ENCODE assay signal across 9 cellular contexts in genomic region chr11:67118059-67118766, GRCh38. TPM values are rescaled to one million over a fixed set of nuclear protein-coding genes. Genes with fewer than 3 reads are reported as not detected.
A peak's percentile ranks its signal among the peaks of the same experiment; 100 is the strongest.
DNase-seq lines count a peak whose midpoint lies in the region; ATAC-seq, FAIRE-seq and TF ChIP-seq lines count a peak whose summit lies in the region.
"Had no signal": no experiment of that assay in that cellular context is flagged by ENCODE, and none has a peak within 500 bp of the region (broad histone marks: within the 10 kb centered on the region; RNA-seq: fewer than 3 reads in every experiment).

No MANE protein-coding gene starts in this region.

- H3K27me3 ChIP-seq in GM12878 (replicated peaks in 1 of 2; ENCODE audit: control insufficient read depth in 2 of 2, insufficient read depth in 2 of 2, low read length in 1 of 2) (no peaks in the 10 kb centered on the region), iPS-20b (ENCODE audit: insufficient read depth, low read length) (peaks cover 12% of the 10 kb centered on the region)

- H3K27me3 Mint-ChIP-seq in T-cell, result no peaks in the 10 kb centered on the region

- no peaks in the 10 kb centered on the region for H3K9me3 Mint-ChIP-seq in T-cell

- peak overlapping the region; percentile 77 to 98 (median 83) for H3K4me3 Mint-ChIP-seq in T-cell

- peaks cover 0 to 4% of the 10 kb centered on the region in 2 experiments; a peak in 1 of 4 replicates for H3K36me3 ChIP-seq in GM12878 (ENCODE audit: control insufficient read depth in 2 of 2, insufficient read depth in 2 of 2, low read length in 1 of 2)
- peaks cover 5% of the 10 kb centered on the region for H3K36me3 ChIP-seq in iPS-20b (ENCODE audit: insufficient read depth, low read depth, low read length)

- TF ChIP-seq EP300 in GM12878 (IDR thresholded peaks at IDR 0.05; ENCODE audit: borderline replicate concordance in 1 of 2, control insufficient read depth in 1 of 2, low read depth in 2 of 2, low read length in 2 of 2), result no peak

- 2% methylated on average over 70 of the region's 80 CpGs for WGBS in GM12878 (ENCODE audit: insufficient coverage, insufficient replicate concordance, low lambda C conversion rate, missing lambda C conversion rate)

- peaks cover 40% of the 10 kb centered on the region for H3K79me2 ChIP-seq in GM12878 (ENCODE audit: control insufficient read depth, insufficient read depth, low read length)

- POLR2A ChIA-PET in T-cell (lab: Charles Lee) (interaction anchor here (0.5 to 1.0 kb wide), 5 partner anchors 122 to 1465 kb away, joined by 3 to 13 read pairs (median 3); no protein-coding TSS in a partner anchor), GM12878 (lab: Charles Lee) (interaction anchor here (1.0 to 1.6 kb wide), 3 partner anchors 9 to 170 kb away, joined by 3 to 5 read pairs (median 4); no protein-coding TSS in a partner anchor)

- no TSS peak for BruUV-seq in GM12878 (replicated peaks; lab: Mats Ljungman, UMichigan)

- no peaks in the 10 kb centered on the region for H3K9me3 ChIP-seq in GM12878 (replicated peaks; ENCODE audit: control insufficient read depth, insufficient read depth, low read length)
- no peaks in the 10 kb centered on the region for H3K9me3 ChIP-seq in iPS-20b (ENCODE audit: insufficient read depth, low read depth, low read length)

- H3K27ac Mint-ChIP-seq in T-cell, result peak overlapping the region in 1 of 2 donors; percentile 52

- H3K9ac ChIP-seq in GM12878 (ENCODE audit: control insufficient read depth, insufficient read depth, low read length) (peak overlapping the region; percentile 88), iPS-20b (ENCODE audit: low read depth, low read length) (peak overlapping the region; percentile 79; the same call in 1 of the 2 replicates)

- intact Hi-C loops in GM12878 (cut with micrococcal nuclease; ENCODE audit: unreplicated experiment), result loop anchor here (5.0 kb wide), 1 partner anchor 36 kb away; no protein-coding TSS in a partner anchor

- DNase-seq in NCI-H1417 (lab: John Stamatoyannopoulos, UW) (peak; percentile 37 to 91 (median 78)), NCI-H1417 treated with DMSO at 0.1 percent for 48 hours (lab: John Stamatoyannopoulos, UW) (no peak), T-cell (peak in 33 of 34 experiments; percentile 22 to 63 (median 46)), GM12878 (ENCODE audit: low read depth, low spot score) (no peak), NCI-H1048 (lab: John Stamatoyannopoulos, UW) (no peak)

- peak overlapping the region; percentile 86 for H2AFZ ChIP-seq in GM12878 (ENCODE audit: control insufficient read depth, low read depth, low read length)

- SMC1A ChIA-PET in GM12878 (lab: Charles Lee; ENCODE audit: uncharacterized antibody, unreplicated experiment), result interaction anchor here (1.0 to 2.0 kb wide), 3 partner anchors 18 to 47 kb away, joined by 3 to 4 read pairs (median 4); no protein-coding TSS in a partner anchor

- H3K4me3 ChIP-seq in GM12878, result peak overlapping the region; percentile 54
- H3K4me3 ChIP-seq in iPS-20b (ENCODE audit: low read length), result peak overlapping the region; percentile 66; the same call in 1 of the 2 replicates
- peak overlapping the region; percentile 43 to 94 (median 59) for H3K4me3 ChIP-seq in skin epidermis

- RAD21 ChIA-PET in GM12878 (lab: Charles Lee; ENCODE audit: unreplicated experiment), result interaction anchor here (0.8 to 1.2 kb wide), 5 partner anchors 12 to 255 kb away, joined by 3 to 11 read pairs (median 3); partner anchors contain the start of gene CLCF1

- no peak for TF ChIP-seq RAD21 in GM12878 (IDR thresholded peaks at IDR 0.05; ENCODE audit: insufficient read depth, low read depth, low read length)

- FAIRE-seq in GM12878 (lab: Jason Lieb, UNC), result no peak
- FAIRE-seq: G401.6 had no signal

- no peak for TF ChIP-seq CTCF in GM12878 (IDR thresholded peaks at IDR 0.05 in 2 of 3, conservative IDR thresholded peaks at IDR 0.05 in 1 of 3; ENCODE audit: control insufficient read depth in 2 of 3, extremely low read depth in 1 of 3, insufficient read depth in 1 of 3, low read depth in 3 of 3, low read length in 3 of 3)

- peak overlapping the region; percentile 88 for H3K4me2 ChIP-seq in GM12878 (ENCODE audit: control insufficient read depth, insufficient read depth)

- TF ChIP-seq POLR2A in GM12878 (IDR thresholded peaks at IDR 0.05; ENCODE audit: low read depth, low read length), result peak; percentile 79

- H3K4me1 Mint-ChIP-seq in T-cell, result peaks cover 33 to 41% (median 35%) of the 10 kb centered on the region in 3 donors

- H3K27ac ChIP-seq in GM12878 (ENCODE audit: control insufficient read depth, insufficient read depth) (peak overlapping the region; percentile 94), iPS-20b (ENCODE audit: low read length) (peak overlapping the region; percentile 71), skin epidermis (peak overlapping the region; percentile 72 to 99 (median 98))

- ATAC-seq in HG03097 (IDR thresholded peaks at IDR 0.05; ENCODE audit: low FRiP score, unreplicated experiment), result peak; percentile 10
- ATAC-seq in T-cell (replicated peaks in 1 of 4), result peak; percentile 9 to 40 (median 34)
- peak; percentile 26 for ATAC-seq in GM12878

- H3K4me1 ChIP-seq in GM12878 (ENCODE audit: control insufficient read depth, insufficient read depth, low read length) (peaks cover 30% of the 10 kb centered on the region), iPS-20b (ENCODE audit: insufficient read depth, low read length) (peaks cover 17% of the 10 kb centered on the region)

- H4K20me1 ChIP-seq in GM12878 (ENCODE audit: control insufficient read depth, insufficient read depth), result no peaks in the 10 kb centered on the region

- CTCF ChIA-PET in T-cell (lab: Charles Lee), result no interaction called here
- CTCF ChIA-PET in GM12878 (lab: Yijun Ruan, JAX), result interaction anchor here (1.0 to 2.9 kb wide), 8 partner anchors 10 to 235 kb away, joined by 3 to 12 read pairs (median 4); partner anchors contain the start of gene POLD4

- peaks cover 6% of the 10 kb centered on the region for H3K36me3 Mint-ChIP-seq in T-cell

- in situ Hi-C loops in GM12878 (cut with MboI), result no loop called here

TF ChIP-seq in GM12878, 131 proteins besides CTCF, POLR2A, EP300 and RAD21 (continues in another document):
- TF ChIP-seq EZH2 (IDR thresholded peaks at IDR 0.05; ENCODE audit: borderline replicate concordance, control insufficient read depth, low read depth, low read length) (no peak), MXI1 (IDR thresholded peaks at IDR 0.05; ENCODE audit: low read depth, low read length) (0 out of 2 replicates have a peak, but pooled peaks have one; percentile 8), ZNF274 (IDR thresholded peaks at IDR 0.05; ENCODE audit: insufficient read depth, insufficient read length) (no peak), ATF7 (IDR thresholded peaks at IDR 0.05; ENCODE audit: low read depth) (no peak), NR2C1 (IDR thresholded peaks at IDR 0.05) (no peak), STAT1 (conservative IDR thresholded peaks at IDR 0.05) (0 out of 2 replicates have a peak, but pooled peaks have one; percentile 29), SMC3 (IDR thresholded peaks at IDR 0.05; ENCODE audit: borderline replicate concordance, low read length) (no peak), SMARCA5 (IDR thresholded peaks at IDR 0.05) (peak; percentile 64; the same call in 1 of the 2 replicates), NBN (IDR thresholded peaks at IDR 0.05) (no peak), PKNOX1 (IDR thresholded peaks at IDR 0.05) (no peak), SPI1 (IDR thresholded peaks at IDR 0.05; ENCODE audit: borderline replicate concordance, insufficient read depth, low read depth, low read length) (no peak), SIX5 (IDR thresholded peaks at IDR 0.05; ENCODE audit: low read depth, low read length, severe bottlenecking) (no peak), RAD51 (IDR thresholded peaks at IDR 0.05) (no peak), MEF2B (IDR thresholded peaks at IDR 0.05; ENCODE audit: partially characterized antibody, poor library complexity, severe bottlenecking) (no peak), KAT2A (conservative IDR thresholded peaks at IDR 0.05; ENCODE audit: control insufficient read depth, low read depth, low read length) (no peak)

RNA-seq across cellular contexts. Expression of gene KDM2A, which starts 0.8 kb away (rescaled TPM):
- total RNA-seq in T-cell (100 to 1,000 TPM; 157 to 333 (median 178) TPM), GM12878 (2014; rRNA removed) (32.5 and 41.1 TPM in 2 replicates), GM12878 (2014; rRNA removed; fragmentation: Illumina TruSeq; extraction: Trizol) (41.0 and 42.0 TPM in 2 replicates), GM12878 (2021) (62.0 and 69.3 TPM in 2 replicates)
- 275 and 292 TPM in 2 replicates for total RNA-seq in GM12878 (2013; cell fraction: nucleolus; rRNA removed)
- 35.7 TPM for polyA plus RNA-seq in GM12878 (2011; ENCODE audit: low read depth)
- polyA plus RNA-seq in GM12878 (2011; rRNA removed) (34.2 and 66.1 TPM in 2 replicates), GM12878 (2014; fragmentation: Illumina TruSeq; extraction: Trizol) (53.7 and 65.7 TPM in 2 replicates), GM12878 (2014; fragmentation: Nextera tagmentation; extraction: Ambion mirVana) (10 to 100 TPM; 10.5 to 13.0 TPM), GM12878 (2014; rRNA removed) (43.2 and 49.2 TPM in 2 replicates), GM12878 (2016; fragmentation: Nextera tagmentation; extraction: Ambion mirVana) (10 to 100 TPM; 19.0 to 21.8 TPM)
- 57.6 and 60.4 TPM in 2 replicates for polyA plus RNA-seq in GM12878 (2011; cell fraction: cytosol; rRNA removed)
- 202 and 220 TPM in 2 replicates for polyA plus RNA-seq in GM12878 (2011; cell fraction: nucleus; rRNA removed)
- polyA plus RNA-seq in GM12878 (2012), result 48.6 and 55.0 TPM in 2 replicates
- polyA minus RNA-seq in GM12878 (2011; rRNA and poly(A)+ RNA removed), result 111 and 140 TPM in 2 replicates
- 40.4 and 41.4 TPM in 2 replicates for polyA minus RNA-seq in GM12878 (2011; cell fraction: cytosol; rRNA and poly(A)+ RNA removed)
- polyA minus RNA-seq in GM12878 (2011; cell fraction: nucleus; rRNA and poly(A)+ RNA removed), result 62.4 and 103 TPM in 2 replicates

Comparison
In these comparisons a context has a peak if more than half of its experiments do, and no peak if none do; other contexts are left out.
1. DNase-seq: peak in NCI-H1417 (3 of 3) and T-cell (33 of 34); none in NCI-H1417 treated with DMSO at 0.1 percent for 48 hours (single experiment), GM12878 (single experiment) and NCI-H1048 (single experiment).
2. Peak in every context shown above with its lines, with median percentiles within 50 percentile points of each other: ATAC-seq, H3K27ac ChIP-seq and H3K4me3 ChIP-seq.